Comparison of ENCODE assay signal across 1 cellular context in the genomic region with DNA sequence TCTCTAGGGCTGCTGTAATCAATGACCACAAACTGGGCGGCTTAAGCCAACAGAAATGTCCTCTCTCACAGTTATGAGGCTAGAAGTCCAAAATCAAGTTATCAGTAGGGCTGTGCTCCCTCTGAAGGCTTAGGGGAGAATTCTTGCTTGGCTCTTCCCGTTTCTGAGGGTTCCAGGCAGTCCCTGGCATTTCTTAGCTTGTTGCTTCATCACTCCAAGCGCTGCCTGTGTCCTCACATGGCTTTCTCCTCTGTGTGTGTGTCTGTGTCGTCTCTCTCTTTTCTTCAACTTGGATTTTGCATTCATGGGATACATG.
TF ChIP-seq lines count a peak whose summit lies in the region.

No MANE protein-coding gene starts in this region.

TF ChIP-seq in IMR-90, 13 proteins besides CTCF, POLR2A, EP300 and RAD21:
- TF ChIP-seq MAZ (IDR thresholded peaks at IDR 0.05; ENCODE audit: borderline replicate concordance, low read depth, low read length), result no peak
- TF ChIP-seq CEBPB (IDR thresholded peaks at IDR 0.05; ENCODE audit: low read depth, low read length), result peak; percentile 86
- no peak for TF ChIP-seq NFE2L2 (IDR thresholded peaks at IDR 0.05; ENCODE audit: low read depth, low read length)
